In genomic region chr14:60133487-60133886, GRCh38 we compare ENCODE assay signal across 18 cellular contexts. TPM values are rescaled to one million over a fixed set of nuclear protein-coding genes. Genes with fewer than 3 reads are reported as not detected.
DNase-seq lines count a peak whose midpoint lies in the region; ATAC-seq and TF ChIP-seq lines count a peak whose summit lies in the region.
"Had no signal": no experiment of that assay in that cellular context is flagged by ENCODE, and none has a peak within 500 bp of the region (broad histone marks: within the 10 kb centered on the region; RNA-seq: fewer than 3 reads in every experiment).

No MANE protein-coding gene starts in this region.

- intact Hi-C loops in MCF 10A (cut with micrococcal nuclease) (no loop called here), breast epithelium (cut with DNase I; ENCODE audit: low total_unique reads) (no loop called here), right lobe of liver (cut with DNase I) (no loop called here)

- H3K9me3 ChIP-seq in breast epithelium (no peaks in the 10 kb centered on the region), right lobe of liver (no peaks in the 10 kb centered on the region)
- H3K9me3 ChIP-seq: BE2C had no signal

- ATAC-seq in foreskin keratinocyte (peak; percentile 64), right lobe of liver (no peak)
- ATAC-seq: GM12878 had no signal

- H3K27me3 Mint-ChIP-seq in MCF 10A (ENCODE audit: insufficient read depth, unreplicated experiment): no peaks in the 10 kb centered on the region
- H3K27me3 Mint-ChIP-seq: CD4-positive, alpha-beta T cell had no signal

- no peaks in the 10 kb centered on the region for H3K4me1 Mint-ChIP-seq in MCF 10A (ENCODE audit: insufficient read depth, unreplicated experiment)

- DNase-seq in MCF 10A (ENCODE audit: unreplicated experiment) (no peak), breast epithelium (ENCODE audit: low spot score in 2 of 2) (no peak), astrocyte of the spinal cord (ENCODE audit: low read depth, low spot score) (peak; percentile 8), foreskin keratinocyte (peak in 1 of 2 donors; percentile 22), right lobe of liver (no peak), GF-D8 (lab: John Stamatoyannopoulos, UW) (no peak), GDM1 (lab: John Stamatoyannopoulos, UW) (no peak)
- DNase-seq in activated CD4-positive, alpha-beta T cell treated with anti-CD3 and anti-CD28 coated beads for 1 hour: no peak
- DNase-seq: 8988T; BE2C; CD4-positive, alpha-beta T cell; HCEC 1CT; NCI-H1436; NCI-H2029; NCI-H510A; NCI-H774 had no signal

- in situ Hi-C loops in astrocyte of the spinal cord (cut with HindIII; ENCODE audit: low sequenced_read_pairs): no loop called here

- CTCF ChIA-PET in MCF 10A (lab: Yijun Ruan, JAX): interaction anchor here (1.2 kb wide), 1 partner anchor 42 kb away, joined by 3 read pairs; the partner anchor contains the start of gene PCNX4

- WGBS in right lobe of liver (ENCODE audit: insufficient coverage, low coverage, low lambda C conversion rate, missing lambda C conversion rate): 90% methylated on average over 2 of the region's 2 CpGs

- POLR2A ChIA-PET in MCF 10A (lab: Yijun Ruan, JAX): interaction anchor here (0.5 kb wide), 1 partner anchor 16 kb away, joined by 3 read pairs; no protein-coding TSS in a partner anchor

- no peak overlapping the region for H3K4me3 Mint-ChIP-seq in MCF 10A (ENCODE audit: unreplicated experiment)
- H3K4me3 Mint-ChIP-seq: CD4-positive, alpha-beta T cell had no signal

- H3K27ac ChIP-seq in breast epithelium (no peak overlapping the region), foreskin keratinocyte (no peak overlapping the region), right lobe of liver (no peak overlapping the region)
- H3K27ac ChIP-seq: HL-60 had no signal

- no TSS peak for BruUV-seq in MCF 10A (replicated peaks; lab: Mats Ljungman, UMichigan)

- peak overlapping the region; percentile 6 for H3K27ac Mint-ChIP-seq in MCF 10A (ENCODE audit: low read depth, unreplicated experiment)
- H3K27ac Mint-ChIP-seq: CD4-positive, alpha-beta T cell had no signal

- H3K4me3 ChIP-seq in breast epithelium (no peak overlapping the region), astrocyte of the spinal cord (ENCODE audit: low read depth, low read length) (no peak overlapping the region), right lobe of liver (no peak overlapping the region)
- H3K4me3 ChIP-seq: GM12878 had no signal

- no peak for TF ChIP-seq POLR2A in breast epithelium (IDR thresholded peaks at IDR 0.05)
- TF ChIP-seq POLR2A in right lobe of liver (IDR thresholded peaks at IDR 0.05): no peak

- no peaks in the 10 kb centered on the region for H3K36me3 ChIP-seq in breast epithelium
- no peaks in the 10 kb centered on the region for H3K36me3 ChIP-seq in right lobe of liver

- H3K9me3 Mint-ChIP-seq in MCF 10A (ENCODE audit: unreplicated experiment): no peaks in the 10 kb centered on the region
- H3K9me3 Mint-ChIP-seq: CD4-positive, alpha-beta T cell had no signal

- H3K36me3 Mint-ChIP-seq in MCF 10A (ENCODE audit: insufficient read depth, unreplicated experiment): peaks cover 51% of the 10 kb centered on the region

- H3K27me3 ChIP-seq in breast epithelium: no peaks in the 10 kb centered on the region
- H3K27me3 ChIP-seq in foreskin keratinocyte: no peaks in the 10 kb centered on the region
- H3K27me3 ChIP-seq in right lobe of liver: no peaks in the 10 kb centered on the region
- H3K27me3 ChIP-seq: BE2C had no signal

- H3K4me1 ChIP-seq in breast epithelium (no peaks in the 10 kb centered on the region), foreskin keratinocyte (peaks cover 7% of the 10 kb centered on the region), right lobe of liver (no peaks in the 10 kb centered on the region)
- H3K4me1 ChIP-seq: BE2C had no signal

- TF ChIP-seq CTCF in MCF 10A (IDR thresholded peaks at IDR 0.05; ENCODE audit: unreplicated experiment) (no peak), breast epithelium (IDR thresholded peaks at IDR 0.05) (no peak), astrocyte of the spinal cord (IDR thresholded peaks at IDR 0.05; ENCODE audit: low read depth, low read length) (no peak), foreskin keratinocyte (conservative IDR thresholded peaks at IDR 0.05) (no peak), right lobe of liver (IDR thresholded peaks at IDR 0.05) (no peak)

RNA-seq across cellular contexts. Expression of gene DHRS7, which starts 31.7 kb away (rescaled TPM):
- total RNA-seq in MCF 10A (2022): 71.4 and 96.4 TPM in 2 replicates
- 10 to 100 TPM; 85.9 to 92.8 (median 89.8) TPM for total RNA-seq in breast epithelium
- 69.9 and 79.5 TPM in 2 replicates for total RNA-seq in foreskin keratinocyte
- polyA plus RNA-seq in foreskin keratinocyte: 78.1 and 85.9 TPM in 2 replicates
- 100 to 1,000 TPM in 4 of 6 experiments, 10 to 100 TPM in 2; 65.0 to 153 (median 116) TPM for total RNA-seq in right lobe of liver

RNA-seq across cellular contexts. Expression of gene PCNX4, which starts 41.8 kb away (rescaled TPM):
- 62.8 and 63.3 TPM in 2 replicates for total RNA-seq in MCF 10A (2022)
- 10 to 100 TPM; 32.6 to 85.9 (median 53.7) TPM for total RNA-seq in breast epithelium
- total RNA-seq in foreskin keratinocyte: 43.3 and 43.9 TPM in 2 replicates
- 20.5 and 23.1 TPM in 2 replicates for polyA plus RNA-seq in foreskin keratinocyte
- total RNA-seq in right lobe of liver: 10 to 100 TPM; 14.2 to 36.4 (median 17.8) TPM
